In the genomic region with DNA sequence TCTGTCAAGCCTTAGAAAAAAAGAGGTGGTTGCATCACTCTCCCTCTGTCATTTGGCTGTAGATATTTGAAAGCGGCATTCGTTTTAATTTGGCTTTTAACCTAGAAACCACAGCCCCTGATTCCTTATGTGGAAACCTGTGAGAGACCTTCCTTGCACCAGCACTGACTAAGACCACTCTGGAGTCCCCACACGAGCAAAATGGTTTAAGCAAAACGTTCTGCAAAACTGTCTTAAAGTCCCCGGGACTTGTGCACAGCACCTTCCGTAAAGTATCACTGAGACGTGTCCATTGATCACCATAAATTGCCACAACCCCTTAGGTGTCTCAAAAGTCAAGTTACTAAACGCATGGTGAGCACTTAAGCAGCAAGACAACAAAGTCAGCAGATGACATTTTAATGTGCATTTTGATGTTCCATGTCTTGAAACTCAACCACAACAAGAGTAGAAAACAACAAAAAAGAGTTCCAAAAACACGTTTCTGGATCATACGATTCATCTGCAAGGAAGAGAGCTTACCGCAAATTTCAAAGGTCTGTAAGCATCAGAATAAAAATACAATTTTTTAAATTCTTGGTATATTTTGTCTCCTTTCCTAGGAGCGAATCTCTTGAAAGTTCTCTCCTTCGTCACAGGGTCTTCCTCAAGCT, we compare ENCODE assay signal across 30 cellular contexts. TPM values are rescaled to one million over a fixed set of nuclear protein-coding genes. Genes with fewer than 3 reads are reported as not detected.
DNase-seq lines count a peak whose midpoint lies in the region; ATAC-seq lines count a peak whose summit lies in the region.
"Had no signal": no experiment of that assay in that cellular context is flagged by ENCODE, and none has a peak within 500 bp of the region (broad histone marks: within the 10 kb centered on the region; RNA-seq: fewer than 3 reads in every experiment).

No MANE protein-coding gene starts in this region.

- no peaks in the 10 kb centered on the region for H3K36me3 ChIP-seq in iPS-18a (ENCODE audit: control insufficient read depth, low read depth, low read length)
- H3K36me3 ChIP-seq: gastrocnemius medialis, left lung, pancreas, Peyer's patch, spleen, suprapubic skin had no signal

- peaks cover 23% of the 10 kb centered on the region for H3K4me1 ChIP-seq in iPS-18a (ENCODE audit: control insufficient read depth, low read depth, low read length)
- H3K4me1 ChIP-seq: gastrocnemius medialis, pancreas had no signal

- H3K27me3 ChIP-seq in iPS-18a (ENCODE audit: control insufficient read depth, insufficient read depth, low read length): peaks cover 100% of the 10 kb centered on the region

- H3K4me1 Mint-ChIP-seq in activated naive CD8-positive, alpha-beta T cell (ENCODE audit: low read depth): peaks cover 31% of the 10 kb centered on the region
- H3K4me1 Mint-ChIP-seq in activated naive CD8-positive, alpha-beta T cell treated with anti-CD3 and anti-CD28 coated beads, Interleukin-2, amount 50 U/mL, for 24 hours: peaks cover 11% of the 10 kb centered on the region
- peaks cover 15% of the 10 kb centered on the region for H3K4me1 Mint-ChIP-seq in T-helper 17 cell
- peaks cover 16 to 26% of the 10 kb centered on the region in 2 donors for H3K4me1 Mint-ChIP-seq in stimulated activated naive B cell treated with anti-CD40 and anti-IgM and Interleukin-4, amounts not matched to agents 10 μg/mL and 1 μg/mL and 100 μg/mL, for 72 hours

- H3K27ac ChIP-seq in iPS-18a (ENCODE audit: low read length): no peak overlapping the region
- H3K27ac ChIP-seq: gastrocnemius medialis, hepatocyte, left lung, pancreas, Peyer's patch, spleen, suprapubic skin had no signal

- peaks cover 2% of the 10 kb centered on the region for H3K36me3 Mint-ChIP-seq in activated naive CD8-positive, alpha-beta T cell
- H3K36me3 Mint-ChIP-seq in activated naive CD8-positive, alpha-beta T cell treated with anti-CD3 and anti-CD28 coated beads, Interleukin-2, amount 50 U/mL, for 24 hours (ENCODE audit: low read depth): no peaks in the 10 kb centered on the region
- peaks cover 6% of the 10 kb centered on the region for H3K36me3 Mint-ChIP-seq in T-helper 17 cell (ENCODE audit: low read depth)
- peaks cover 4 to 5% of the 10 kb centered on the region in 2 donors for H3K36me3 Mint-ChIP-seq in stimulated activated naive B cell treated with anti-CD40 and anti-IgM and Interleukin-4, amounts not matched to agents 10 μg/mL and 1 μg/mL and 100 μg/mL, for 72 hours

- DNase-seq in activated naive CD8-positive, alpha-beta T cell treated with anti-CD3 and anti-CD28 coated beads, Interleukin-2, amount 50 U/mL, for 24 hours: no peak
- DNase-seq in T-helper 17 cell (no peak), cardiac septum (ENCODE audit: low spot score) (no peak)
- no peak for DNase-seq in stimulated activated naive B cell treated with anti-CD40 and anti-IgM and Interleukin-4, amounts not matched to agents 10 μg/mL and 1 μg/mL and 100 μg/mL, for 72 hours
- no peak for DNase-seq in activated effector memory CD4-positive, alpha-beta T cell treated with Interleukin-2 at 50 U/mL for 16 hours
- DNase-seq: activated naive CD4-positive, alpha-beta T cell treated with anti-CD3 and anti-CD28 coated beads for 36 hours; activated T-cell treated with anti-CD3 and anti-CD28 coated beads, Interleukin-2, amount 50 U/mL, for 1 hour; COR-L47; DMS53; gastrocnemius medialis; H7; left lung; NCI-H1105; NCI-H2029; NCI-H69; pancreas; Peyer's patch; right cardiac atrium; SHP77 treated with DMSO at 0.1 percent for 48 hours; spleen had no signal

- no peak for ATAC-seq in activated naive CD8-positive, alpha-beta T cell treated with anti-CD3 and anti-CD28 coated beads, Interleukin-2, amount 50 U/mL, for 24 hours
- ATAC-seq in T-helper 17 cell: no peak
- no peak for ATAC-seq in stimulated activated naive B cell treated with anti-CD40 and anti-IgM and Interleukin-4, amounts not matched to agents 10 μg/mL and 1 μg/mL and 100 μg/mL, for 72 hours (replicated peaks)
- no peak for ATAC-seq in HG02759 (IDR thresholded peaks at IDR 0.05; ENCODE audit: unreplicated experiment)
- ATAC-seq: gastrocnemius medialis, left lung, pancreas, right cardiac atrium had no signal

- H3K27ac Mint-ChIP-seq in activated naive CD8-positive, alpha-beta T cell: peak overlapping the region; percentile 24
- H3K27ac Mint-ChIP-seq in activated naive CD8-positive, alpha-beta T cell treated with anti-CD3 and anti-CD28 coated beads, Interleukin-2, amount 50 U/mL, for 24 hours: no peak overlapping the region
- no peak overlapping the region for H3K27ac Mint-ChIP-seq in T-helper 17 cell
- H3K27ac Mint-ChIP-seq in stimulated activated naive B cell treated with anti-CD40 and anti-IgM and Interleukin-4, amounts not matched to agents 10 μg/mL and 1 μg/mL and 100 μg/mL, for 72 hours: peak overlapping the region; percentile 73
- H3K27ac Mint-ChIP-seq: activated naive CD4-positive, alpha-beta T cell treated with anti-CD3 and anti-CD28 coated beads for 36 hours had no signal

- H3K4me3 ChIP-seq in iPS-18a (ENCODE audit: low read length): peak overlapping the region; percentile 54
- H3K4me3 ChIP-seq: gastrocnemius medialis, hepatocyte, left lung, pancreas, Peyer's patch, suprapubic skin had no signal

- no peaks in the 10 kb centered on the region for H3K9me3 Mint-ChIP-seq in activated naive CD8-positive, alpha-beta T cell (ENCODE audit: low read depth)
- no peaks in the 10 kb centered on the region for H3K9me3 Mint-ChIP-seq in activated naive CD8-positive, alpha-beta T cell treated with anti-CD3 and anti-CD28 coated beads, Interleukin-2, amount 50 U/mL, for 24 hours
- H3K9me3 Mint-ChIP-seq in stimulated activated naive B cell treated with anti-CD40 and anti-IgM and Interleukin-4, amounts not matched to agents 10 μg/mL and 1 μg/mL and 100 μg/mL, for 72 hours: peaks cover 0 to 3% of the 10 kb centered on the region in 2 donors
- H3K9me3 Mint-ChIP-seq: activated naive CD4-positive, alpha-beta T cell treated with anti-CD3 and anti-CD28 coated beads for 36 hours had no signal

- H3K27me3 Mint-ChIP-seq in activated naive CD8-positive, alpha-beta T cell: peaks cover 68% of the 10 kb centered on the region
- H3K27me3 Mint-ChIP-seq in activated naive CD8-positive, alpha-beta T cell treated with anti-CD3 and anti-CD28 coated beads, Interleukin-2, amount 50 U/mL, for 24 hours: peaks cover 85% of the 10 kb centered on the region
- H3K27me3 Mint-ChIP-seq in T-helper 17 cell: peaks cover 93% of the 10 kb centered on the region
- peaks cover 57 to 74% of the 10 kb centered on the region in 2 donors for H3K27me3 Mint-ChIP-seq in stimulated activated naive B cell treated with anti-CD40 and anti-IgM and Interleukin-4, amounts not matched to agents 10 μg/mL and 1 μg/mL and 100 μg/mL, for 72 hours

- H3K9ac ChIP-seq in iPS-18a (ENCODE audit: low read length): no peak overlapping the region

- H3K4me3 Mint-ChIP-seq in activated naive CD8-positive, alpha-beta T cell: peak overlapping the region; percentile 63
- H3K4me3 Mint-ChIP-seq in activated naive CD8-positive, alpha-beta T cell treated with anti-CD3 and anti-CD28 coated beads, Interleukin-2, amount 50 U/mL, for 24 hours: no peak overlapping the region
- H3K4me3 Mint-ChIP-seq in T-helper 17 cell: peak overlapping the region; percentile 2
- H3K4me3 Mint-ChIP-seq in stimulated activated naive B cell treated with anti-CD40 and anti-IgM and Interleukin-4, amounts not matched to agents 10 μg/mL and 1 μg/mL and 100 μg/mL, for 72 hours: no peak overlapping the region

- intact Hi-C loops in cardiac septum (cut with DNase I): loop anchor here (5.0 kb wide), 1 partner anchor 51 kb away; a partner anchor contains a TSS

- H3K9me3 ChIP-seq in T-helper 17 cell (ENCODE audit: control insufficient read depth, low read length, poor library complexity, severe bottlenecking) (peaks cover 2% of the 10 kb centered on the region), iPS-18a (ENCODE audit: control insufficient read depth, low read depth, low read length) (no peaks in the 10 kb centered on the region)
- H3K9me3 ChIP-seq: gastrocnemius medialis, left lung, pancreas, Peyer's patch, suprapubic skin had no signal

RNA-seq across cellular contexts. Expression of a gene that starts 37.9 kb away (rescaled TPM):
- not detected for total RNA-seq in T-helper 17 cell
- total RNA-seq in cardiac septum: not detected
- total RNA-seq: activated CD8-positive, alpha-beta memory T cell treated with anti-CD3 and anti-CD28 coated beads for 36 hours; activated naive CD4-positive, alpha-beta T cell treated with anti-CD3 and anti-CD28 coated beads for 36 hours; dermis microvascular lymphatic vessel endothelial cell; hepatocyte; left lung; MCF 10A; mesenteric fat pad; pancreas; right cardiac atrium; spleen; suprapubic skin; ureter had no signal

RNA-seq across cellular contexts. Expression of a gene that starts 50.6 kb away (rescaled TPM):
- total RNA-seq in T-helper 17 cell (not detected), cardiac septum (not detected)
- total RNA-seq: activated CD8-positive, alpha-beta memory T cell treated with anti-CD3 and anti-CD28 coated beads for 36 hours; activated naive CD4-positive, alpha-beta T cell treated with anti-CD3 and anti-CD28 coated beads for 36 hours; H7; hepatocyte; left lung; MCF 10A; pancreas; Peyer's patch; spleen; ureter had no signal

Comparison
In these comparisons a context has a peak if more than half of its experiments do, and no peak if none do; other contexts are left out.
1. H3K27ac Mint-ChIP-seq: peak in activated naive CD8-positive, alpha-beta T cell (single experiment) and stimulated activated naive B cell treated with anti-CD40 and anti-IgM and Interleukin-4, amounts not matched to agents 10 μg/mL and 1 μg/mL and 100 μg/mL, for 72 hours (single experiment); none in activated naive CD8-positive, alpha-beta T cell treated with anti-CD3 and anti-CD28 coated beads, Interleukin-2, amount 50 U/mL, for 24 hours (single experiment) and T-helper 17 cell (single experiment).
2. H3K4me3 Mint-ChIP-seq: peak in activated naive CD8-positive, alpha-beta T cell (single experiment) and T-helper 17 cell (single experiment); none in activated naive CD8-positive, alpha-beta T cell treated with anti-CD3 and anti-CD28 coated beads, Interleukin-2, amount 50 U/mL, for 24 hours (single experiment) and stimulated activated naive B cell treated with anti-CD40 and anti-IgM and Interleukin-4, amounts not matched to agents 10 μg/mL and 1 μg/mL and 100 μg/mL, for 72 hours (0 of 2).